Comparison of ENCODE assay signal across 1 cellular context in genomic region chr19:43640424-43640757, GRCh38.
TF ChIP-seq lines count a peak whose summit lies in the region.

No MANE protein-coding gene starts in this region.

TF ChIP-seq in IMR-90, 13 proteins besides CTCF, POLR2A, EP300 and RAD21 (continued from another document):
- TF ChIP-seq USF2 (IDR thresholded peaks at IDR 0.05; ENCODE audit: low read depth, low read length) (no peak), SMC3 (IDR thresholded peaks at IDR 0.05; ENCODE audit: low read depth, low read length) (no peak), CHD1 (IDR thresholded peaks at IDR 0.05; ENCODE audit: low read depth, low read length) (no peak)
